In genomic region chr13:48220592-48221300, GRCh38 we compare ENCODE assay signal across 10 cellular contexts. TPM values are rescaled to one million over a fixed set of nuclear protein-coding genes. Genes with fewer than 3 reads are reported as not detected.
A peak's percentile ranks its signal among the peaks of the same experiment; 100 is the strongest.
DNase-seq lines count a peak whose midpoint lies in the region; ATAC-seq, FAIRE-seq and TF ChIP-seq lines count a peak whose summit lies in the region.
"Had no signal": no experiment of that assay in that cellular context is flagged by ENCODE, and none has a peak within 500 bp of the region (broad histone marks: within the 10 kb centered on the region; RNA-seq: fewer than 3 reads in every experiment).

No MANE protein-coding gene starts in this region.

- H3K4me3 Mint-ChIP-seq in T-helper 1 cell treated with Interleukin-12 subunit alpha and Interleukin-12 subunit beta and Interleukin-4 antibody, amounts not matched to agents 30 μg/mL and 1 μg/mL, for 36 hours = peak overlapping the region; percentile 73
- peak overlapping the region; percentile 34 to 65 for H3K4me3 Mint-ChIP-seq in stimulated activated naive B cell treated with anti-CD40 and anti-IgM and Interleukin-4, amounts not matched to agents 10 μg/mL and 1 μg/mL and 100 μg/mL, for 72 hours

- intact Hi-C loops in right cardiac atrium (cut with DNase I) = no loop called here

- H3K27ac Mint-ChIP-seq in T-helper 1 cell treated with Interleukin-12 subunit alpha and Interleukin-12 subunit beta and Interleukin-4 antibody, amounts not matched to agents 30 μg/mL and 1 μg/mL, for 36 hours = peak overlapping the region; percentile 84
- peak overlapping the region; percentile 62 for H3K27ac Mint-ChIP-seq in stimulated activated naive B cell treated with anti-CD40 and anti-IgM and Interleukin-4, amounts not matched to agents 10 μg/mL and 1 μg/mL and 100 μg/mL, for 72 hours

- DNase-seq in NCI-H82 (lab: John Stamatoyannopoulos, UW) (peak; percentile 23), NCI-H82 treated with DMSO at 0.1 percent for 48 hours (lab: John Stamatoyannopoulos, UW; ENCODE audit: unreplicated experiment) (no peak), right cardiac atrium (no peak), kidney tubule cell (ENCODE audit: low spot score) (no peak), H54 (ENCODE audit: insufficient read length, low spot score) (no peak)
- no peak for DNase-seq in stimulated activated naive B cell treated with anti-CD40 and anti-IgM and Interleukin-4, amounts not matched to agents 10 μg/mL and 1 μg/mL and 100 μg/mL, for 72 hours

- H3K27me3 Mint-ChIP-seq in T-helper 1 cell treated with Interleukin-12 subunit alpha and Interleukin-12 subunit beta and Interleukin-4 antibody, amounts not matched to agents 30 μg/mL and 1 μg/mL, for 36 hours (ENCODE audit: low read depth) = peaks cover 25% of the 10 kb centered on the region
- no peaks in the 10 kb centered on the region for H3K27me3 Mint-ChIP-seq in stimulated activated naive B cell treated with anti-CD40 and anti-IgM and Interleukin-4, amounts not matched to agents 10 μg/mL and 1 μg/mL and 100 μg/mL, for 72 hours

- no peaks in the 10 kb centered on the region for H3K4me1 ChIP-seq in right cardiac atrium (ENCODE audit: control insufficient read depth, insufficient read depth, low read length)

- TF ChIP-seq POLR2A in H54 (IDR thresholded peaks at IDR 0.05; ENCODE audit: low read depth, low read length) = no peak

- H3K9me3 ChIP-seq in right cardiac atrium (ENCODE audit: control insufficient read depth, low read length) = no peaks in the 10 kb centered on the region

- WGBS in right cardiac atrium = 60% methylated on average over 5 of the region's 5 CpGs

- H3K9me3 Mint-ChIP-seq in T-helper 1 cell treated with Interleukin-12 subunit alpha and Interleukin-12 subunit beta and Interleukin-4 antibody, amounts not matched to agents 30 μg/mL and 1 μg/mL, for 36 hours = peaks cover 14% of the 10 kb centered on the region
- H3K9me3 Mint-ChIP-seq in stimulated activated naive B cell treated with anti-CD40 and anti-IgM and Interleukin-4, amounts not matched to agents 10 μg/mL and 1 μg/mL and 100 μg/mL, for 72 hours = peaks cover 0 to 2% of the 10 kb centered on the region in 2 donors

- no peak for FAIRE-seq in H54 (lab: Jason Lieb, UNC)

- peaks cover 4% of the 10 kb centered on the region for H3K36me3 Mint-ChIP-seq in T-helper 1 cell treated with Interleukin-12 subunit alpha and Interleukin-12 subunit beta and Interleukin-4 antibody, amounts not matched to agents 30 μg/mL and 1 μg/mL, for 36 hours (ENCODE audit: low read depth)
- H3K36me3 Mint-ChIP-seq in stimulated activated naive B cell treated with anti-CD40 and anti-IgM and Interleukin-4, amounts not matched to agents 10 μg/mL and 1 μg/mL and 100 μg/mL, for 72 hours = peaks cover 0 to 2% of the 10 kb centered on the region in 2 donors

- no peak overlapping the region for H3K4me3 ChIP-seq in right cardiac atrium (ENCODE audit: low read length)
- H3K4me3 ChIP-seq: cardiac muscle cell had no signal

- H3K27ac ChIP-seq in right cardiac atrium (ENCODE audit: low read length) = peak overlapping the region; percentile 68
- H3K27ac ChIP-seq: 22Rv1, cardiac muscle cell had no signal

- no peaks in the 10 kb centered on the region for H3K27me3 ChIP-seq in right cardiac atrium (ENCODE audit: control insufficient read depth, insufficient read depth)
- H3K27me3 ChIP-seq: cardiac muscle cell had no signal

- ATAC-seq in right cardiac atrium (peak in 1 of 2 donors; percentile 48), HG03439 (IDR thresholded peaks at IDR 0.05; ENCODE audit: unreplicated experiment) (no peak)
- ATAC-seq in stimulated activated naive B cell treated with anti-CD40 and anti-IgM and Interleukin-4, amounts not matched to agents 10 μg/mL and 1 μg/mL and 100 μg/mL, for 72 hours (replicated peaks) = peak; percentile 74 to 87

- H3K4me1 Mint-ChIP-seq in T-helper 1 cell treated with Interleukin-12 subunit alpha and Interleukin-12 subunit beta and Interleukin-4 antibody, amounts not matched to agents 30 μg/mL and 1 μg/mL, for 36 hours (ENCODE audit: low read depth) = peaks cover 32% of the 10 kb centered on the region
- H3K4me1 Mint-ChIP-seq in stimulated activated naive B cell treated with anti-CD40 and anti-IgM and Interleukin-4, amounts not matched to agents 10 μg/mL and 1 μg/mL and 100 μg/mL, for 72 hours = peaks cover 31 to 38% of the 10 kb centered on the region in 2 donors

RNA-seq across cellular contexts. Expression of gene ITM2B, which starts 12.3 kb away (rescaled TPM):
- 100 to 1,000 TPM; 585 to 643 (median 613) TPM for total RNA-seq in right cardiac atrium
- polyA plus RNA-seq in right cardiac atrium = 633 TPM
